1 cellular context compared by ENCODE assay signal in the genomic region with DNA sequence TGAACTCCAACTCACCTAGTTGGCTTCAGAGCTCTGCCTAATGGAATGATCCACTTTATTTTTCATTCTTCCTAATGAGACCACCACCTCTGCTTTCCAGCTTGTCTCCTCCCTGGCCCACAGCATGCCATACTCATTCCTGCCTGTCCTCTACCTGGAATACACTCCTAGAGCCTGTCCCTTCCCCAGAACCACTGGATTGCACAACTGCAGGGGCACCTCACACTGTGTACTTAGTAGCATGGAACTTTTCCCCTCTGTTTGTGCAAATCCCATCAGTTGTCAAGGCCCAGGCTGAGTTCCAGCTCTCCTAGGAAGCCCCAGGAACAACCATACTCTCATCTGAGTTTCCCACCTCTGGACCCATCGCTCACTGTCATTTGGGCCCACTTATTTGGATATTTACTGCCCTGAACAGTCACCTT.
A peak's percentile ranks its signal among the peaks of the same experiment; 100 is the strongest.
TF ChIP-seq lines count a peak whose summit lies in the region.

No MANE protein-coding gene starts in this region.

TF ChIP-seq in HepG2, 621 proteins besides CTCF, POLR2A, EP300 and RAD21 (continued from another document and continues in another):
- TF ChIP-seq, protein P1, sequence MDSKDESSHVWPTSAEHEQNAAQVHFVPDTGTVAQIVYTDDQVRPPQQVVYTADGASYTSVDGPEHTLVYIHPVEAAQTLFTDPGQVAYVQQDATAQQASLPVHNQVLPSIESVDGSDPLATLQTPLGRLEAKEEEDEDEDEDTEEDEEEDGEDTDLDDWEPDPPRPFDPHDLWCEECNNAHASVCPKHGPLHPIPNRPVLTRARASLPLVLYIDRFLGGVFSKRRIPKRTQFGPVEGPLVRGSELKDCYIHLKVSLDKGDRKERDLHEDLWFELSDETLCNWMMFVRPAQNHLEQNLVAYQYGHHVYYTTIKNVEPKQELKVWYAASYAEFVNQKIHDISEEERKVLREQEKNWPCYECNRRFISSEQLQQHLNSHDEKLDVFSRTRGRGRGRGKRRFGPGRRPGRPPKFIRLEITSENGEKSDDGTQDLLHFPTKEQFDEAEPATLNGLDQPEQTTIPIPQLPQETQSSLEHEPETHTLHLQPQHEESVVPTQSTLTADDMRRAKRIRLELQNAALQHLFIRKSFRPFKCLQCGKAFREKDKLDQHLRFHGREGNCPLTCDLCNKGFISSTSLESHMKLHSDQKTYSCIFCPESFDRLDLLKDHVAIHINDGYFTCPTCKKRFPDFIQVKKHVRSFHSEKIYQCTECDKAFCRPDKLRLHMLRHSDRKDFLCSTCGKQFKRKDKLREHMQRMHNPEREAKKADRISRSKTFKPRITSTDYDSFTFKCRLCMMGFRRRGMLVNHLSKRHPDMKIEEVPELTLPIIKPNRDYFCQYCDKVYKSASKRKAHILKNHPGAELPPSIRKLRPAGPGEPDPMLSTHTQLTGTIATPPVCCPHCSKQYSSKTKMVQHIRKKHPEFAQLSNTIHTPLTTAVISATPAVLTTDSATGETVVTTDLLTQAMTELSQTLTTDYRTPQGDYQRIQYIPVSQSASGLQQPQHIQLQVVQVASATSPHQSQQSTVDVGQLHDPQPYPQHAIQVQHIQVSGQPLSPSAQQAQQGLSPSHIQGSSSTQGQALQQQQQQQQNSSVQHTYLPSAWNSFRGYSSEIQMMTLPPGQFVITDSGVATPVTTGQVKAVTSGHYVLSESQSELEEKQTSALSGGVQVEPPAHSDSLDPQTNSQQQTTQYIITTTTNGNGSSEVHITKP (CRISPR knock-in tag; IDR thresholded peaks at IDR 0.05; ENCODE audit: low read depth): peak; percentile 80
- no peak for TF ChIP-seq ZNF776 (CRISPR knock-in tag; IDR thresholded peaks at IDR 0.05)
- TF ChIP-seq, protein P2, sequence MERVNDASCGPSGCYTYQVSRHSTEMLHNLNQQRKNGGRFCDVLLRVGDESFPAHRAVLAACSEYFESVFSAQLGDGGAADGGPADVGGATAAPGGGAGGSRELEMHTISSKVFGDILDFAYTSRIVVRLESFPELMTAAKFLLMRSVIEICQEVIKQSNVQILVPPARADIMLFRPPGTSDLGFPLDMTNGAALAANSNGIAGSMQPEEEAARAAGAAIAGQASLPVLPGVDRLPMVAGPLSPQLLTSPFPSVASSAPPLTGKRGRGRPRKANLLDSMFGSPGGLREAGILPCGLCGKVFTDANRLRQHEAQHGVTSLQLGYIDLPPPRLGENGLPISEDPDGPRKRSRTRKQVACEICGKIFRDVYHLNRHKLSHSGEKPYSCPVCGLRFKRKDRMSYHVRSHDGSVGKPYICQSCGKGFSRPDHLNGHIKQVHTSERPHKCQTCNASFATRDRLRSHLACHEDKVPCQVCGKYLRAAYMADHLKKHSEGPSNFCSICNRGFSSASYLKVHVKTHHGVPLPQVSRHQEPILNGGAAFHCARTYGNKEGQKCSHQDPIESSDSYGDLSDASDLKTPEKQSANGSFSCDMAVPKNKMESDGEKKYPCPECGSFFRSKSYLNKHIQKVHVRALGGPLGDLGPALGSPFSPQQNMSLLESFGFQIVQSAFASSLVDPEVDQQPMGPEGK (CRISPR knock-in tag; IDR thresholded peaks at IDR 0.05): peak; percentile 64; the same call in 1 of the 2 replicates
- TF ChIP-seq ZNF292 (CRISPR knock-in tag; IDR thresholded peaks at IDR 0.05; ENCODE audit: borderline replicate concordance, low read depth): peak; percentile 82; the same call in 1 of the 2 replicates
- TF ChIP-seq, protein P3, sequence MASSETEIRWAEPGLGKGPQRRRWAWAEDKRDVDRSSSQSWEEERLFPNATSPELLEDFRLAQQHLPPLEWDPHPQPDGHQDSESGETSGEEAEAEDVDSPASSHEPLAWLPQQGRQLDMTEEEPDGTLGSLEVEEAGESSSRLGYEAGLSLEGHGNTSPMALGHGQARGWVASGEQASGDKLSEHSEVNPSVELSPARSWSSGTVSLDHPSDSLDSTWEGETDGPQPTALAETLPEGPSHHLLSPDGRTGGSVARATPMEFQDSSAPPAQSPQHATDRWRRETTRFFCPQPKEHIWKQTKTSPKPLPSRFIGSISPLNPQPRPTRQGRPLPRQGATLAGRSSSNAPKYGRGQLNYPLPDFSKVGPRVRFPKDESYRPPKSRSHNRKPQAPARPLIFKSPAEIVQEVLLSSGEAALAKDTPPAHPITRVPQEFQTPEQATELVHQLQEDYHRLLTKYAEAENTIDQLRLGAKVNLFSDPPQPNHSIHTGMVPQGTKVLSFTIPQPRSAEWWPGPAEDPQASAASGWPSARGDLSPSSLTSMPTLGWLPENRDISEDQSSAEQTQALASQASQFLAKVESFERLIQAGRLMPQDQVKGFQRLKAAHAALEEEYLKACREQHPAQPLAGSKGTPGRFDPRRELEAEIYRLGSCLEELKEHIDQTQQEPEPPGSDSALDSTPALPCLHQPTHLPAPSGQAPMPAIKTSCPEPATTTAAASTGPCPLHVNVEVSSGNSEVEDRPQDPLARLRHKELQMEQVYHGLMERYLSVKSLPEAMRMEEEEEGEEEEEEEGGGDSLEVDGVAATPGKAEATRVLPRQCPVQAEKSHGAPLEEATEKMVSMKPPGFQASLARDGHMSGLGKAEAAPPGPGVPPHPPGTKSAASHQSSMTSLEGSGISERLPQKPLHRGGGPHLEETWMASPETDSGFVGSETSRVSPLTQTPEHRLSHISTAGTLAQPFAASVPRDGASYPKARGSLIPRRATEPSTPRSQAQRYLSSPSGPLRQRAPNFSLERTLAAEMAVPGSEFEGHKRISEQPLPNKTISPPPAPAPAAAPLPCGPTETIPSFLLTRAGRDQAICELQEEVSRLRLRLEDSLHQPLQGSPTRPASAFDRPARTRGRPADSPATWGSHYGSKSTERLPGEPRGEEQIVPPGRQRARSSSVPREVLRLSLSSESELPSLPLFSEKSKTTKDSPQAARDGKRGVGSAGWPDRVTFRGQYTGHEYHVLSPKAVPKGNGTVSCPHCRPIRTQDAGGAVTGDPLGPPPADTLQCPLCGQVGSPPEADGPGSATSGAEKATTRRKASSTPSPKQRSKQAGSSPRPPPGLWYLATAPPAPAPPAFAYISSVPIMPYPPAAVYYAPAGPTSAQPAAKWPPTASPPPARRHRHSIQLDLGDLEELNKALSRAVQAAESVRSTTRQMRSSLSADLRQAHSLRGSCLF (CRISPR knock-in tag; IDR thresholded peaks at IDR 0.05; ENCODE audit: borderline replicate concordance): no peak
- peak; percentile 85; the same call in 1 of the 2 replicates for TF ChIP-seq ZBTB20 (CRISPR knock-in tag; IDR thresholded peaks at IDR 0.05; ENCODE audit: borderline replicate concordance, low read depth)
- TF ChIP-seq RFX5 (IDR thresholded peaks at IDR 0.05; ENCODE audit: low read depth, low read length): no peak
- TF ChIP-seq, protein P4, sequence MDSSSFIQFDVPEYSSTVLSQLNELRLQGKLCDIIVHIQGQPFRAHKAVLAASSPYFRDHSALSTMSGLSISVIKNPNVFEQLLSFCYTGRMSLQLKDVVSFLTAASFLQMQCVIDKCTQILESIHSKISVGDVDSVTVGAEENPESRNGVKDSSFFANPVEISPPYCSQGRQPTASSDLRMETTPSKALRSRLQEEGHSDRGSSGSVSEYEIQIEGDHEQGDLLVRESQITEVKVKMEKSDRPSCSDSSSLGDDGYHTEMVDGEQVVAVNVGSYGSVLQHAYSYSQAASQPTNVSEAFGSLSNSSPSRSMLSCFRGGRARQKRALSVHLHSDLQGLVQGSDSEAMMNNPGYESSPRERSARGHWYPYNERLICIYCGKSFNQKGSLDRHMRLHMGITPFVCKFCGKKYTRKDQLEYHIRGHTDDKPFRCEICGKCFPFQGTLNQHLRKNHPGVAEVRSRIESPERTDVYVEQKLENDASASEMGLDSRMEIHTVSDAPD (CRISPR knock-in tag; IDR thresholded peaks at IDR 0.05): peak; percentile 35; the same call in 1 of the 2 replicates
- TF ChIP-seq, protein P5, sequence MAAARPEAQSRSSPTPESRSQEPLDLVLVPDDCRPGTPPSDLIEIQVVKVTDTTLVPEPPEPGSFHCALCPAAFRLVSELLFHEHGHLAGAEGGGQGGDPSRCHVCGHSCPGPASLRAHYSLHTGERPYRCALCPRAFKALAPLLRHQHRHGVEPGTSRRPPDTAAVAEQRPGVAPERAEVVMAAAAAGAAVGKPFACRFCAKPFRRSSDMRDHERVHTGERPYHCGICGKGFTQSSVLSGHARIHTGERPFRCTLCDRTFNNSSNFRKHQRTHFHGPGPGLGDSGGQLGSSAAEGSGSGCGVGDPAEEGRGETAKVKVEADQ (CRISPR knock-in tag; IDR thresholded peaks at IDR 0.05; ENCODE audit: borderline replicate concordance): no peak
- peak; percentile 35; the same call in 1 of the 2 replicates for TF ChIP-seq ZNF143 (CRISPR knock-in tag; IDR thresholded peaks at IDR 0.05)
- TF ChIP-seq, protein P6, sequence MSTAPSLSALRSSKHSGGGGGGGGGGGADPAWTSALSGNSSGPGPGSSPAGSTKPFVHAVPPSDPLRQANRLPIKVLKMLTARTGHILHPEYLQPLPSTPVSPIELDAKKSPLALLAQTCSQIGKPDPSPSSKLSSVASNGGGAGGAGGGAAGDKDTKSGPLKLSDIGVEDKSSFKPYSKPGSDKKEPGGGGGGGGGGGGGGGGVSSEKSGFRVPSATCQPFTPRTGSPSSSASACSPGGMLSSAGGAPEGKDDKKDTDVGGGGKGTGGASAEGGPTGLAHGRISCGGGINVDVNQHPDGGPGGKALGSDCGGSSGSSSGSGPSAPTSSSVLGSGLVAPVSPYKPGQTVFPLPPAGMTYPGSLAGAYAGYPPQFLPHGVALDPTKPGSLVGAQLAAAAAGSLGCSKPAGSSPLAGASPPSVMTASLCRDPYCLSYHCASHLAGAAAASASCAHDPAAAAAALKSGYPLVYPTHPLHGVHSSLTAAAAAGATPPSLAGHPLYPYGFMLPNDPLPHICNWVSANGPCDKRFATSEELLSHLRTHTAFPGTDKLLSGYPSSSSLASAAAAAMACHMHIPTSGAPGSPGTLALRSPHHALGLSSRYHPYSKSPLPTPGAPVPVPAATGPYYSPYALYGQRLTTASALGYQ (CRISPR knock-in tag; IDR thresholded peaks at IDR 0.05): peak; percentile 55; the same call in 1 of the 2 replicates
- TF ChIP-seq FIP1L1 (IDR thresholded peaks at IDR 0.05; ENCODE audit: borderline replicate concordance, insufficient read depth, low read depth, low read length): no peak
- 0 out of 2 replicates have a peak, but pooled peaks have one; percentile 44 for TF ChIP-seq ADNP (CRISPR knock-in tag; IDR thresholded peaks at IDR 0.05)
- no peak for TF ChIP-seq MTF1 (CRISPR knock-in tag; IDR thresholded peaks at IDR 0.05)
- peak; percentile 98 for TF ChIP-seq CEBPB (IDR thresholded peaks at IDR 0.05; ENCODE audit: borderline replicate concordance, low read depth, low read length)
- 0 out of 2 replicates have a peak, but pooled peaks have one; percentile 36 for TF ChIP-seq YEATS2 (CRISPR knock-in tag; IDR thresholded peaks at IDR 0.05; ENCODE audit: borderline replicate concordance)
- TF ChIP-seq, protein P7, sequence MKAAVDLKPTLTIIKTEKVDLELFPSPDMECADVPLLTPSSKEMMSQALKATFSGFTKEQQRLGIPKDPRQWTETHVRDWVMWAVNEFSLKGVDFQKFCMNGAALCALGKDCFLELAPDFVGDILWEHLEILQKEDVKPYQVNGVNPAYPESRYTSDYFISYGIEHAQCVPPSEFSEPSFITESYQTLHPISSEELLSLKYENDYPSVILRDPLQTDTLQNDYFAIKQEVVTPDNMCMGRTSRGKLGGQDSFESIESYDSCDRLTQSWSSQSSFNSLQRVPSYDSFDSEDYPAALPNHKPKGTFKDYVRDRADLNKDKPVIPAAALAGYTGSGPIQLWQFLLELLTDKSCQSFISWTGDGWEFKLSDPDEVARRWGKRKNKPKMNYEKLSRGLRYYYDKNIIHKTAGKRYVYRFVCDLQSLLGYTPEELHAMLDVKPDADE (CRISPR knock-in tag; IDR thresholded peaks at IDR 0.05): no peak
- TF ChIP-seq ZNF841 (CRISPR knock-in tag; IDR thresholded peaks at IDR 0.05; ENCODE audit: borderline replicate concordance): no peak
- TF ChIP-seq, protein P8, sequence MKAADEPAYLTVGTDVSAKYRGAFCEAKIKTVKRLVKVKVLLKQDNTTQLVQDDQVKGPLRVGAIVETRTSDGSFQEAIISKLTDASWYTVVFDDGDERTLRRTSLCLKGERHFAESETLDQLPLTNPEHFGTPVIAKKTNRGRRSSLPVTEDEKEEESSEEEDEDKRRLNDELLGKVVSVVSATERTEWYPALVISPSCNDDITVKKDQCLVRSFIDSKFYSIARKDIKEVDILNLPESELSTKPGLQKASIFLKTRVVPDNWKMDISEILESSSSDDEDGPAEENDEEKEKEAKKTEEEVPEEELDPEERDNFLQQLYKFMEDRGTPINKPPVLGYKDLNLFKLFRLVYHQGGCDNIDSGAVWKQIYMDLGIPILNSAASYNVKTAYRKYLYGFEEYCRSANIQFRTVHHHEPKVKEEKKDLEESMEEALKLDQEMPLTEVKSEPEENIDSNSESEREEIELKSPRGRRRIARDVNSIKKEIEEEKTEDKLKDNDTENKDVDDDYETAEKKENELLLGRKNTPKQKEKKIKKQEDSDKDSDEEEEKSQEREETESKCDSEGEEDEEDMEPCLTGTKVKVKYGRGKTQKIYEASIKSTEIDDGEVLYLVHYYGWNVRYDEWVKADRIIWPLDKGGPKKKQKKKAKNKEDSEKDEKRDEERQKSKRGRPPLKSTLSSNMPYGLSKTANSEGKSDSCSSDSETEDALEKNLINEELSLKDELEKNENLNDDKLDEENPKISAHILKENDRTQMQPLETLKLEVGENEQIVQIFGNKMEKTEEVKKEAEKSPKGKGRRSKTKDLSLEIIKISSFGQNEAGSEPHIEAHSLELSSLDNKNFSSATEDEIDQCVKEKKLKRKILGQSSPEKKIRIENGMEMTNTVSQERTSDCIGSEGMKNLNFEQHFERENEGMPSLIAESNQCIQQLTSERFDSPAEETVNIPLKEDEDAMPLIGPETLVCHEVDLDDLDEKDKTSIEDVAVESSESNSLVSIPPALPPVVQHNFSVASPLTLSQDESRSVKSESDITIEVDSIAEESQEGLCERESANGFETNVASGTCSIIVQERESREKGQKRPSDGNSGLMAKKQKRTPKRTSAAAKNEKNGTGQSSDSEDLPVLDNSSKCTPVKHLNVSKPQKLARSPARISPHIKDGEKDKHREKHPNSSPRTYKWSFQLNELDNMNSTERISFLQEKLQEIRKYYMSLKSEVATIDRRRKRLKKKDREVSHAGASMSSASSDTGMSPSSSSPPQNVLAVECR (CRISPR knock-in tag; IDR thresholded peaks at IDR 0.05; ENCODE audit: borderline replicate concordance): peak; percentile 64; the same call in 1 of the 2 replicates
- peak; percentile 77; the same call in 1 of the 2 replicates for TF ChIP-seq ZKSCAN8 (CRISPR knock-in tag; IDR thresholded peaks at IDR 0.05; ENCODE audit: borderline replicate concordance)
- no peak for TF ChIP-seq NONO (IDR thresholded peaks at IDR 0.05)
- TF ChIP-seq NONO (CRISPR knock-in tag; conservative IDR thresholded peaks at IDR 0.05): peak; percentile 80
- TF ChIP-seq PPARG (CRISPR knock-in tag; conservative IDR thresholded peaks at IDR 0.05): no peak
- TF ChIP-seq LCORL (IDR thresholded peaks at IDR 0.05): no peak
- peak; percentile 88 for TF ChIP-seq LCORL (CRISPR knock-in tag; IDR thresholded peaks at IDR 0.05)
- TF ChIP-seq ZNF350 (CRISPR knock-in tag; IDR thresholded peaks at IDR 0.05; ENCODE audit: borderline replicate concordance, low read depth): peak; percentile 77; the same call in 1 of the 2 replicates
- TF ChIP-seq ZNF644 (CRISPR knock-in tag; IDR thresholded peaks at IDR 0.05; ENCODE audit: low read depth): peak; percentile 87; the same call in 1 of the 2 replicates
- TF ChIP-seq SKI (IDR thresholded peaks at IDR 0.05; ENCODE audit: partially characterized antibody): no peak
- peak; percentile 88; the same call in 1 of the 2 replicates for TF ChIP-seq ZNF792 (CRISPR knock-in tag; IDR thresholded peaks at IDR 0.05)
